15 cellular contexts compared by ENCODE assay signal in genomic region chr14:88974991-88975835, GRCh38.
DNase-seq lines count a peak whose midpoint lies in the region; ATAC-seq, FAIRE-seq and TF ChIP-seq lines count a peak whose summit lies in the region.
"Had no signal": no experiment of that assay in that cellular context is flagged by ENCODE, and none has a peak within 500 bp of the region (broad histone marks: within the 10 kb centered on the region; RNA-seq: fewer than 3 reads in every experiment).

No MANE protein-coding gene starts in this region.

- CTCF ChIA-PET in T-cell (lab: Charles Lee) = no interaction called here

- DNase-seq in Ammon's horn (ENCODE audit: low spot score) (peak; percentile 21), LNCaP clone FGC (ENCODE audit: low read depth) (peak; percentile 46), mucosa of descending colon (peak in 2 of 3 donors; percentile 35 to 82), T-cell (no peak), HPDE6-E6E7 (ENCODE audit: extremely low spot score) (no peak), epidermal melanocyte (ENCODE audit: insufficient read length, low spot score) (no peak)
- DNase-seq: CD4-positive, alpha-beta memory T cell; HCEC 1CT; NCI-H1436 treated with DMSO at 0.1 percent for 48 hours; NCI-H2081; Right ventricle myocardium superior had no signal

- H3K4me1 Mint-ChIP-seq in T-cell = no peaks in the 10 kb centered on the region
- H3K4me1 Mint-ChIP-seq: B cell; CD4-positive, alpha-beta memory T cell had no signal

- intact Hi-C loops in mucosa of descending colon (cut with DNase I, micrococcal nuclease) = no loop called here

- H3K36me3 ChIP-seq in mucosa of descending colon (ENCODE audit: low read depth) = no peaks in the 10 kb centered on the region

- peaks cover 41 to 44% of the 10 kb centered on the region in 2 donors for H3K27me3 Mint-ChIP-seq in T-cell

- POLR2A ChIA-PET in T-cell (lab: Charles Lee) = no interaction called here

- peak; percentile 96 for ATAC-seq in mucosa of descending colon
- ATAC-seq in T-cell (replicated peaks in 1 of 4) = no peak
- ATAC-seq in HG02981 (IDR thresholded peaks at IDR 0.05; ENCODE audit: unreplicated experiment) = no peak
- ATAC-seq: SK-N-SH treated with all-trans-retinoic acid at 6 μM for 48 hours had no signal

- FAIRE-seq in colon (lab: Jason Lieb, UNC) = peak; percentile 76

- peaks cover 17% of the 10 kb centered on the region for H3K4me1 ChIP-seq in mucosa of descending colon (ENCODE audit: low read depth)

- no peak overlapping the region for H3K4me3 Mint-ChIP-seq in T-cell
- H3K4me3 Mint-ChIP-seq: B cell; CD4-positive, alpha-beta memory T cell had no signal

- TF ChIP-seq CTCF in LNCaP clone FGC (IDR thresholded peaks at IDR 0.05; ENCODE audit: control insufficient read depth, extremely low read depth, insufficient read depth) (no peak), mucosa of descending colon (IDR thresholded peaks at IDR 0.05) (no peak)

- H3K27ac Mint-ChIP-seq in T-cell = no peak overlapping the region
- H3K27ac Mint-ChIP-seq: B cell; CD4-positive, alpha-beta memory T cell had no signal

- H3K4me3 ChIP-seq in LNCaP clone FGC (ENCODE audit: low read depth, low read length) = no peak overlapping the region
- no peak overlapping the region for H3K4me3 ChIP-seq in mucosa of descending colon

- H3K36me3 Mint-ChIP-seq in T-cell = no peaks in the 10 kb centered on the region
- H3K36me3 Mint-ChIP-seq: CD4-positive, alpha-beta memory T cell had no signal

- peaks cover 4 to 10% (median 6%) of the 10 kb centered on the region in 3 donors for H3K9me3 Mint-ChIP-seq in T-cell

- no peaks in the 10 kb centered on the region for H3K9me3 ChIP-seq in mucosa of descending colon

Comparison
In these comparisons a context has a peak if more than half of its experiments do, and no peak if none do; other contexts are left out.
1. DNase-seq: peak in Ammon's horn (single experiment), LNCaP clone FGC (single experiment) and mucosa of descending colon (2 of 3); none in T-cell (0 of 34), HPDE6-E6E7 (single experiment) and epidermal melanocyte (single experiment).